ENCODE assay signal across 9 cellular contexts in genomic region chr2:60555794-60556161, GRCh38. TPM values are rescaled to one million over a fixed set of nuclear protein-coding genes. Genes with fewer than 3 reads are reported as not detected.
A peak's percentile ranks its signal among the peaks of the same experiment; 100 is the strongest.
DNase-seq lines count a peak whose midpoint lies in the region; ATAC-seq and TF ChIP-seq lines count a peak whose summit lies in the region.
"Had no signal": no experiment of that assay in that cellular context is flagged by ENCODE, and none has a peak within 500 bp of the region (broad histone marks: within the 10 kb centered on the region; RNA-seq: fewer than 3 reads in every experiment).

No MANE protein-coding gene starts in this region.

- peak overlapping the region; percentile 98 for H3K4me2 ChIP-seq in HCT116 (ENCODE audit: low read length)

- peak overlapping the region; percentile 81 for H3K4me3 ChIP-seq in GM06990 (replicated peaks; ENCODE audit: low read depth, low read length)
- H3K4me3 ChIP-seq in HCT116 (replicated peaks in 1 of 2; ENCODE audit: low read depth in 1 of 2, low read length in 2 of 2): peak overlapping the region; percentile 57 to 67; a peak in 3 of 4 replicates
- H3K4me3 ChIP-seq in iPS-20b (ENCODE audit: low read length): peak overlapping the region; percentile 76
- H3K4me3 ChIP-seq in vagina: peak overlapping the region; percentile 49 to 55

- intact Hi-C loops in HCT116 (cut with micrococcal nuclease): loop anchor here (10.0 kb wide), 1 partner anchor 1251 kb away; no protein-coding TSS in a partner anchor
- intact Hi-C loops in vagina (cut with DNase I): no loop called here

- H3K36me3 ChIP-seq in GM06990 (ENCODE audit: control insufficient read depth, insufficient read depth, low read length): no peaks in the 10 kb centered on the region
- H3K36me3 ChIP-seq in HCT116 (ENCODE audit: control insufficient read depth in 1 of 2, insufficient read depth in 2 of 2, low read length in 2 of 2): no peaks in the 10 kb centered on the region
- no peaks in the 10 kb centered on the region for H3K36me3 ChIP-seq in iPS-20b (ENCODE audit: insufficient read depth, low read depth, low read length)
- H3K36me3 ChIP-seq in vagina: no peaks in the 10 kb centered on the region
- H3K36me3 ChIP-seq: SJSA1 had no signal

- H2AFZ ChIP-seq in HCT116 (ENCODE audit: low read depth, low read length, poor library complexity, severe bottlenecking): peak overlapping the region; percentile 88

- no TSS peak for BruUV-seq in HCT116 (replicated peaks; lab: Mats Ljungman, UMichigan)

- RAD21 ChIA-PET in HCT116 (lab: Charles Lee; ENCODE audit: low non-redundant PET in 1 of 2, low total read pairs in 2 of 2, uncharacterized antibody in 2 of 2, unreplicated experiment in 2 of 2): no interaction called here

- H3K27me3 ChIP-seq in GM06990 (replicated peaks; ENCODE audit: control insufficient read depth, insufficient read depth, low read length): no peaks in the 10 kb centered on the region; the same call in 1 of the 2 replicates
- H3K27me3 ChIP-seq in HCT116 (ENCODE audit: insufficient read depth, low read length): peaks cover 60% of the 10 kb centered on the region
- H3K27me3 ChIP-seq in iPS-20b (ENCODE audit: insufficient read depth, low read length): peaks cover 52% of the 10 kb centered on the region
- no peaks in the 10 kb centered on the region for H3K27me3 ChIP-seq in vagina

- no peak overlapping the region for H3K9ac ChIP-seq in HCT116 (ENCODE audit: low read length)
- peak overlapping the region; percentile 76 for H3K9ac ChIP-seq in iPS-20b (ENCODE audit: low read depth, low read length)

- no peaks in the 10 kb centered on the region for H3K9me2 ChIP-seq in HCT116 (ENCODE audit: insufficient read depth)

- TF ChIP-seq POLR2A in HCT116 (IDR thresholded peaks at IDR 0.05; ENCODE audit: borderline replicate concordance, extremely low read depth, insufficient read depth, insufficient read length) (no peak), vagina (IDR thresholded peaks at IDR 0.05) (no peak)

- H3K9me3 ChIP-seq in HCT116 (ENCODE audit: control insufficient read depth in 1 of 2, insufficient read depth in 1 of 2, low read depth in 1 of 2, low read length in 2 of 2) (no peaks in the 10 kb centered on the region), iPS-20b (ENCODE audit: insufficient read depth, low read depth, low read length) (no peaks in the 10 kb centered on the region), vagina (no peaks in the 10 kb centered on the region)
- H3K9me3 ChIP-seq: SJSA1 had no signal

- CTCF ChIA-PET in HCT116 (lab: Charles Lee): interaction anchor here (1.5 kb wide), 1 partner anchor 26 kb away, joined by 6 read pairs; no protein-coding TSS in a partner anchor

- no peak for ATAC-seq in HCT116

- no peak for TF ChIP-seq RAD21 in HCT116 (IDR thresholded peaks at IDR 0.05; ENCODE audit: low read depth)

- H3K79me2 ChIP-seq in HCT116 (ENCODE audit: insufficient read depth, low read length): no peaks in the 10 kb centered on the region

- H4K20me1 ChIP-seq in HCT116 (ENCODE audit: insufficient read depth): no peaks in the 10 kb centered on the region

- H3K4me1 ChIP-seq in HCT116 (ENCODE audit: control insufficient read depth in 1 of 2, insufficient read depth in 2 of 2, low read length in 2 of 2): peaks cover 2 to 25% of the 10 kb centered on the region in 2 experiments; a peak in 2 of 4 replicates
- no peaks in the 10 kb centered on the region; the same call in 1 of the 2 replicates for H3K4me1 ChIP-seq in iPS-20b (ENCODE audit: insufficient read depth, low read length)
- H3K4me1 ChIP-seq in vagina: peaks cover 50% of the 10 kb centered on the region

- H3K27ac ChIP-seq in HCT116 (ENCODE audit: low read depth, low read length) (no peak overlapping the region), iPS-20b (ENCODE audit: low read length) (no peak overlapping the region), vagina (no peak overlapping the region)
- H3K27ac ChIP-seq: SJSA1 had no signal

- no peak for DNase-seq in GM06990 (ENCODE audit: extremely low read depth, insufficient read length)
- DNase-seq in HCT116 (ENCODE audit: low read depth, low spot score): no peak
- DNase-seq in SKM-1 treated with dmso at 0.1 percent for 144 hours (lab: John Stamatoyannopoulos, UW; ENCODE audit: unreplicated experiment): peak; percentile 59
- no peak for DNase-seq in vagina (ENCODE audit: extremely low spot score in 2 of 2)
- DNase-seq in GM10266 (ENCODE audit: extremely low spot score): no peak
- DNase-seq in islet precursor cell: no peak
- DNase-seq in stimulated activated naive CD4-positive, alpha-beta T cell treated with Interleukin-2 at 50 U/mL for 16 hours (lab: John Stamatoyannopoulos, UW): no peak

- TF ChIP-seq CTCF in GM06990 (IDR thresholded peaks at IDR 0.05; ENCODE audit: insufficient read depth, low read length, poor library complexity, severe bottlenecking) (no peak), HCT116 (IDR thresholded peaks at IDR 0.05 in 2 of 3, conservative IDR thresholded peaks at IDR 0.05 in 1 of 3; ENCODE audit: borderline replicate concordance in 1 of 3, insufficient read depth in 1 of 3, low read depth in 2 of 3, low read length in 2 of 3) (no peak), vagina (IDR thresholded peaks at IDR 0.05) (no peak), GM10266 (IDR thresholded peaks at IDR 0.05; ENCODE audit: control insufficient read depth, insufficient read depth, low read depth, missing control alignments) (no peak)

- POLR2A ChIA-PET in HCT116 (lab: Charles Lee): no interaction called here

TF ChIP-seq in HCT116, 20 proteins besides CTCF, POLR2A, EP300 and RAD21:
- TF ChIP-seq ELF1 (IDR thresholded peaks at IDR 0.05; ENCODE audit: borderline replicate concordance, low read depth) (no peak), TCF7L2 (IDR thresholded peaks at IDR 0.05; ENCODE audit: borderline replicate concordance, extremely low read depth, insufficient read depth, insufficient read length) (no peak), YY1 (IDR thresholded peaks at IDR 0.05; ENCODE audit: extremely low read depth, insufficient replicate concordance, low read depth, low read length) (no peak), SRF (IDR thresholded peaks at IDR 0.05; ENCODE audit: low read depth) (no peak), SP1 (IDR thresholded peaks at IDR 0.05; ENCODE audit: low read depth) (no peak), ZNF274 (IDR thresholded peaks at IDR 0.05; ENCODE audit: low read depth, low read length) (no peak), ZFX (IDR thresholded peaks at IDR 0.05) (no peak), CBX3 (IDR thresholded peaks at IDR 0.05; ENCODE audit: low read depth) (no peak), CEBPB (IDR thresholded peaks at IDR 0.05; ENCODE audit: low read depth) (no peak), EZH2phosphoT487 (IDR thresholded peaks at IDR 0.05; ENCODE audit: borderline replicate concordance) (no peak), EGR1 (IDR thresholded peaks at IDR 0.05; ENCODE audit: low read depth) (no peak), JUND (IDR thresholded peaks at IDR 0.05) (no peak), SIN3A (IDR thresholded peaks at IDR 0.05; ENCODE audit: low read depth) (no peak), POLR2AphosphoS5 (IDR thresholded peaks at IDR 0.05; ENCODE audit: low read depth, low read length) (no peak), EZH2 (IDR thresholded peaks at IDR 0.05) (no peak), FOSL1 (IDR thresholded peaks at IDR 0.05; ENCODE audit: low read depth) (no peak)
- TF ChIP-seq, protein P1, sequence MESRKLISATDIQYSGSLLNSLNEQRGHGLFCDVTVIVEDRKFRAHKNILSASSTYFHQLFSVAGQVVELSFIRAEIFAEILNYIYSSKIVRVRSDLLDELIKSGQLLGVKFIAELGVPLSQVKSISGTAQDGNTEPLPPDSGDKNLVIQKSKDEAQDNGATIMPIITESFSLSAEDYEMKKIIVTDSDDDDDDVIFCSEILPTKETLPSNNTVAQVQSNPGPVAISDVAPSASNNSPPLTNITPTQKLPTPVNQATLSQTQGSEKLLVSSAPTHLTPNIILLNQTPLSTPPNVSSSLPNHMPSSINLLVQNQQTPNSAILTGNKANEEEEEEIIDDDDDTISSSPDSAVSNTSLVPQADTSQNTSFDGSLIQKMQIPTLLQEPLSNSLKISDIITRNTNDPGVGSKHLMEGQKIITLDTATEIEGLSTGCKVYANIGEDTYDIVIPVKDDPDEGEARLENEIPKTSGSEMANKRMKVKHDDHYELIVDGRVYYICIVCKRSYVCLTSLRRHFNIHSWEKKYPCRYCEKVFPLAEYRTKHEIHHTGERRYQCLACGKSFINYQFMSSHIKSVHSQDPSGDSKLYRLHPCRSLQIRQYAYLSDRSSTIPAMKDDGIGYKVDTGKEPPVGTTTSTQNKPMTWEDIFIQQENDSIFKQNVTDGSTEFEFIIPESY (IDR thresholded peaks at IDR 0.05; ENCODE audit: extremely low read depth, insufficient replicate concordance, low read length): no peak

RNA-seq across cellular contexts. Expression of gene BCL11A, which starts 2.3 kb away (rescaled TPM):
- total RNA-seq in HCT116 (2021; ENCODE audit: unreplicated experiment) (0.71 TPM), vagina (48.4 TPM)
- polyA plus RNA-seq in HCT116 (2012): 0.62 and 0.70 TPM in 2 replicates

Comparison
In these comparisons a context has a peak if more than half of its experiments do, and no peak if none do; other contexts are left out.
1. RNA of gene BCL11A, which starts 2.3 kb away (total RNA-seq): 48.4 TPM in vagina (single experiment); 0.71 TPM in HCT116 (single experiment); every median in the first group is over 10 times any median in the second.
2. Peak in every context shown above with its lines, with median percentiles within 50 percentile points of each other: H3K4me3 ChIP-seq.